Comparison of ENCODE assay signal across 1 cellular context in the genomic region with DNA sequence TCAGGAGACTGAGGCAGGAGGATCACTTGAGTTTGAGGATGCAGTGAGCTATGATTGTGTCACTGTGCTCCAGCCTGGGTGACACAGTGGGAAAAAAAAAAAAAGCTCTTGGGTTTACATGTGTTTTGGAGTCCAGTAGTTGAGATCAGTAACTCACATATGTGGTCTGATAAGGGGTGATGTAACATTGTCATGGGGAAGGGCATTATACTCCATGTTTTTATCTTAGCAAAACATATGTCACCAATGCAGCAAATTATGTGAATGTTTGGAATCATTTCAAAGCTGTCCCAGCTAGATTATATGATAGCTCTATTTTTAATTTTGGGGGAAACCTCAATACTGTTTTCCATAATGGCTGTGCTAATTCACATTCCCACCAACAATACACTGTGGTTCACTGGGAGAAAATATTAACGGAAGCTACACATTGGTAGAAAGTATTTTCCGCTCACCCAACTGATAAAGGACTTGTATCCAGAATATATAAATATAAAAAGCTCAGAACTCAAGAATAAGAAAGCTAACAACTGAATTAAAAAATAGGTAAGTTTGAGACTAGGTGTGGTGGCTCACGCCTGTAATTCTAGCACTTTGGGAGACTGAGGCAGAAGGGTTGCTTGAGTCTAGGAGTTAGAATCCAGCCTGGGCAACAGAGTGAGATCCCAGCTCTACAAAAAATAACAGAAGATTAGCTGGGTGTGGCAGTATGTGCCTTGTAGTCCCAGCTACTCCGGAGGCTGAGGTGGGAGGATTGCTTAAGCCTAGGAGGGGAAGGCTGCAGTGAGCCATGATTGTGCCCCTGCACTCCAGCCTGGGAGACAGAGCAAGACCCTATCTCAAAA.
TF ChIP-seq lines count a peak whose summit lies in the region.

No MANE protein-coding gene starts in this region.

TF ChIP-seq in K562, 482 proteins besides CTCF, POLR2A, EP300 and RAD21 (continued from another document and continues in another):
- TF ChIP-seq ZNF318 (IDR thresholded peaks at IDR 0.05; ENCODE audit: borderline replicate concordance in 1 of 2, low read depth in 1 of 2), result peak in 1 of 2 experiments; percentile 78; a peak in 2 of 4 replicates
- no peak for TF ChIP-seq HNRNPLL (IDR thresholded peaks at IDR 0.05; ENCODE audit: low read depth, low read length, poor library complexity, severe bottlenecking)
- no peak for TF ChIP-seq RBM39 (optimal IDR thresholded peaks at IDR 0.05; ENCODE audit: low read depth, low read length)
- TF ChIP-seq CHCHD3 (CRISPR knock-in tag; IDR thresholded peaks at IDR 0.05), result no peak
- TF ChIP-seq CBX5 (IDR thresholded peaks at IDR 0.05; ENCODE audit: borderline replicate concordance, low read depth), result no peak
- no peak for TF ChIP-seq SIN3A (IDR thresholded peaks at IDR 0.05; ENCODE audit: borderline replicate concordance in 2 of 2, control insufficient read depth in 1 of 2, low read depth in 2 of 2, low read length in 2 of 2)
- TF ChIP-seq SRSF9 (IDR thresholded peaks at IDR 0.05; ENCODE audit: borderline replicate concordance, low read depth, low read length), result no peak
- no peak for TF ChIP-seq HMG20A (CRISPR knock-in tag; conservative IDR thresholded peaks at IDR 0.05)
- no peak for TF ChIP-seq TAF7 (tag; IDR thresholded peaks at IDR 0.05)
- no peak for TF ChIP-seq MAX (CRISPR knock-in tag; IDR thresholded peaks at IDR 0.05)
- TF ChIP-seq THRA (IDR thresholded peaks at IDR 0.05), result no peak
- no peak for TF ChIP-seq ZBTB8A (IDR thresholded peaks at IDR 0.05; ENCODE audit: partially characterized antibody)
- no peak for TF ChIP-seq NFXL1 (CRISPR knock-in tag; IDR thresholded peaks at IDR 0.05)
- TF ChIP-seq ETV5 (CRISPR knock-in tag; IDR thresholded peaks at IDR 0.05; ENCODE audit: low read depth), result no peak
- TF ChIP-seq CHD4 (IDR thresholded peaks at IDR 0.05; ENCODE audit: insufficient read depth, insufficient replicate concordance, low read depth, low read length, poor library complexity, severe bottlenecking), result no peak
- no peak for TF ChIP-seq ZNF785 (CRISPR knock-in tag; IDR thresholded peaks at IDR 0.05)
- no peak for TF ChIP-seq ZNF79 (CRISPR knock-in tag; IDR thresholded peaks at IDR 0.05; ENCODE audit: low read depth)
- TF ChIP-seq, protein P1, sequence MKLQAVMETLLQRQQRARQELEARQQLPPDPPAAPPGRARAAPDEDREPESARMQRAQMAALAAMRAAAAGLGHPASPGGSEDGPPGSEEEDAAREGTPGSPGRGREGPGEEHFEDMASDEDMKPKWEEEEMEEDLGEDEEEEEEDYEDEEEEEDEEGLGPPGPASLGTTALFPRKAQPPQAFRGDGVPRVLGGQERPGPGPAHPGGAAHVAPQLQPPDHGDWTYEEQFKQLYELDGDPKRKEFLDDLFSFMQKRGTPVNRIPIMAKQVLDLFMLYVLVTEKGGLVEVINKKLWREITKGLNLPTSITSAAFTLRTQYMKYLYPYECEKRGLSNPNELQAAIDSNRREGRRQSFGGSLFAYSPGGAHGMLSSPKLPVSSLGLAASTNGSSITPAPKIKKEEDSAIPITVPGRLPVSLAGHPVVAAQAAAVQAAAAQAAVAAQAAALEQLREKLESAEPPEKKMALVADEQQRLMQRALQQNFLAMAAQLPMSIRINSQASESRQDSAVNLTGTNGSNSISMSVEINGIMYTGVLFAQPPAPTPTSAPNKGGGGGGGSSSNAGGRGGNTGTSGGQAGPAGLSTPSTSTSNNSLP (IDR thresholded peaks at IDR 0.05; ENCODE audit: borderline replicate concordance, low read depth, low read length), result peak; percentile 95
- TF ChIP-seq, protein P2, sequence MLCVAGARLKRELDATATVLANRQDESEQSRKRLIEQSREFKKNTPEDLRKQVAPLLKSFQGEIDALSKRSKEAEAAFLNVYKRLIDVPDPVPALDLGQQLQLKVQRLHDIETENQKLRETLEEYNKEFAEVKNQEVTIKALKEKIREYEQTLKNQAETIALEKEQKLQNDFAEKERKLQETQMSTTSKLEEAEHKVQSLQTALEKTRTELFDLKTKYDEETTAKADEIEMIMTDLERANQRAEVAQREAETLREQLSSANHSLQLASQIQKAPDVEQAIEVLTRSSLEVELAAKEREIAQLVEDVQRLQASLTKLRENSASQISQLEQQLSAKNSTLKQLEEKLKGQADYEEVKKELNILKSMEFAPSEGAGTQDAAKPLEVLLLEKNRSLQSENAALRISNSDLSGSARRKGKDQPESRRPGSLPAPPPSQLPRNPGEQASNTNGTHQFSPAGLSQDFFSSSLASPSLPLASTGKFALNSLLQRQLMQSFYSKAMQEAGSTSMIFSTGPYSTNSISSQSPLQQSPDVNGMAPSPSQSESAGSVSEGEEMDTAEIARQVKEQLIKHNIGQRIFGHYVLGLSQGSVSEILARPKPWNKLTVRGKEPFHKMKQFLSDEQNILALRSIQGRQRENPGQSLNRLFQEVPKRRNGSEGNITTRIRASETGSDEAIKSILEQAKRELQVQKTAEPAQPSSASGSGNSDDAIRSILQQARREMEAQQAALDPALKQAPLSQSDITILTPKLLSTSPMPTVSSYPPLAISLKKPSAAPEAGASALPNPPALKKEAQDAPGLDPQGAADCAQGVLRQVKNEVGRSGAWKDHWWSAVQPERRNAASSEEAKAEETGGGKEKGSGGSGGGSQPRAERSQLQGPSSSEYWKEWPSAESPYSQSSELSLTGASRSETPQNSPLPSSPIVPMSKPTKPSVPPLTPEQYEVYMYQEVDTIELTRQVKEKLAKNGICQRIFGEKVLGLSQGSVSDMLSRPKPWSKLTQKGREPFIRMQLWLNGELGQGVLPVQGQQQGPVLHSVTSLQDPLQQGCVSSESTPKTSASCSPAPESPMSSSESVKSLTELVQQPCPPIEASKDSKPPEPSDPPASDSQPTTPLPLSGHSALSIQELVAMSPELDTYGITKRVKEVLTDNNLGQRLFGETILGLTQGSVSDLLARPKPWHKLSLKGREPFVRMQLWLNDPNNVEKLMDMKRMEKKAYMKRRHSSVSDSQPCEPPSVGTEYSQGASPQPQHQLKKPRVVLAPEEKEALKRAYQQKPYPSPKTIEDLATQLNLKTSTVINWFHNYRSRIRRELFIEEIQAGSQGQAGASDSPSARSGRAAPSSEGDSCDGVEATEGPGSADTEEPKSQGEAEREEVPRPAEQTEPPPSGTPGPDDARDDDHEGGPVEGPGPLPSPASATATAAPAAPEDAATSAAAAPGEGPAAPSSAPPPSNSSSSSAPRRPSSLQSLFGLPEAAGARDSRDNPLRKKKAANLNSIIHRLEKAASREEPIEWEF (CRISPR knock-in tag; IDR thresholded peaks at IDR 0.05), result no peak
- no peak for TF ChIP-seq ZBTB33 (CRISPR knock-in tag; IDR thresholded peaks at IDR 0.05)
- no peak for TF ChIP-seq ERF (CRISPR knock-in tag; IDR thresholded peaks at IDR 0.05)
- TF ChIP-seq, protein P3, sequence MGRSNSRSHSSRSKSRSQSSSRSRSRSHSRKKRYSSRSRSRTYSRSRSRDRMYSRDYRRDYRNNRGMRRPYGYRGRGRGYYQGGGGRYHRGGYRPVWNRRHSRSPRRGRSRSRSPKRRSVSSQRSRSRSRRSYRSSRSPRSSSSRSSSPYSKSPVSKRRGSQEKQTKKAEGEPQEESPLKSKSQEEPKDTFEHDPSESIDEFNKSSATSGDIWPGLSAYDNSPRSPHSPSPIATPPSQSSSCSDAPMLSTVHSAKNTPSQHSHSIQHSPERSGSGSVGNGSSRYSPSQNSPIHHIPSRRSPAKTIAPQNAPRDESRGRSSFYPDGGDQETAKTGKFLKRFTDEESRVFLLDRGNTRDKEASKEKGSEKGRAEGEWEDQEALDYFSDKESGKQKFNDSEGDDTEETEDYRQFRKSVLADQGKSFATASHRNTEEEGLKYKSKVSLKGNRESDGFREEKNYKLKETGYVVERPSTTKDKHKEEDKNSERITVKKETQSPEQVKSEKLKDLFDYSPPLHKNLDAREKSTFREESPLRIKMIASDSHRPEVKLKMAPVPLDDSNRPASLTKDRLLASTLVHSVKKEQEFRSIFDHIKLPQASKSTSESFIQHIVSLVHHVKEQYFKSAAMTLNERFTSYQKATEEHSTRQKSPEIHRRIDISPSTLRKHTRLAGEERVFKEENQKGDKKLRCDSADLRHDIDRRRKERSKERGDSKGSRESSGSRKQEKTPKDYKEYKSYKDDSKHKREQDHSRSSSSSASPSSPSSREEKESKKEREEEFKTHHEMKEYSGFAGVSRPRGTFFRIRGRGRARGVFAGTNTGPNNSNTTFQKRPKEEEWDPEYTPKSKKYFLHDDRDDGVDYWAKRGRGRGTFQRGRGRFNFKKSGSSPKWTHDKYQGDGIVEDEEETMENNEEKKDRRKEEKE (IDR thresholded peaks at IDR 0.05; ENCODE audit: borderline replicate concordance in 1 of 2, control insufficient read depth in 1 of 2, low read depth in 2 of 2, low read length in 1 of 2), result no peak
- TF ChIP-seq HNRNPK (IDR thresholded peaks at IDR 0.05; ENCODE audit: low read depth, low read length, poor library complexity, severe bottlenecking), result no peak
- TF ChIP-seq SREBF1 (IDR thresholded peaks at IDR 0.05; ENCODE audit: borderline replicate concordance, low read depth, low read length), result no peak
- TF ChIP-seq RBFOX2 (IDR thresholded peaks at IDR 0.05; ENCODE audit: low read depth, low read length), result no peak
- no peak for TF ChIP-seq EZH2 (IDR thresholded peaks at IDR 0.05; ENCODE audit: borderline replicate concordance, low read depth, low read length)
